24 cellular contexts compared by ENCODE assay signal in the genomic region with DNA sequence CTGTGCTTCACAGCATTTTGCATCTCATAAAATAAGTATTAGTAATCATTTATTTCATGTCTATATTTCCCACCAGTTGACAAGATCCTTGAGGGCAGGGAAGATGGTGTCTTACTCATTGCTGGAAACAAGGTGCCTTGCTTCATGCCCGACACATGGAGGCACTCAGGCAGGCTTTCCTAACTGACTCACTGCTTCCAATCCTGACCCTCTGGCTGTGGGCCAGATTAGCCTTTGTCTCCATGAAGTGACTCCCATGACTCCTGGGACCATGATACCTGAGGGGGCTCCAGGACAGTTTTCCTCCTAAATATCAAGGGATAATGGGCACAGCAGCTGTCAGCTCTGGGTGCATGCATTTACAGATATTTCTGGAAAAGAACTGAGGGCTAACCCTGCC.
DNase-seq lines count a peak whose midpoint lies in the region; ATAC-seq and TF ChIP-seq lines count a peak whose summit lies in the region.
"Had no signal": no experiment of that assay in that cellular context is flagged by ENCODE, and none has a peak within 500 bp of the region (broad histone marks: within the 10 kb centered on the region; RNA-seq: fewer than 3 reads in every experiment).

No MANE protein-coding gene starts in this region.

- peaks cover 17% of the 10 kb centered on the region for H3K4me1 Mint-ChIP-seq in stimulated activated naive CD8-positive, alpha-beta T cell treated with anti-CD3 and anti-CD28 coated beads, Interleukin-15, amount 100 ng/mL, for 72 hours
- peaks cover 28% of the 10 kb centered on the region for H3K4me1 Mint-ChIP-seq in activated T-helper 1 cell treated with anti-CD3 and anti-CD28 coated beads, Interleukin-12 subunit alpha, Interleukin-12 subunit beta, Interleukin-2, Interleukin-4 antibody, amounts not matched to agents 30 ng/mL and 10 ng/mL and 1 ng/mL, durations not matched to agents 14 hours and 24 hours and 36 hours (ENCODE audit: low read depth)
- H3K4me1 Mint-ChIP-seq: central memory CD8-positive, alpha-beta T cell; memory B cell; T-cell had no signal

- H3K9me3 Mint-ChIP-seq in stimulated activated naive CD8-positive, alpha-beta T cell treated with anti-CD3 and anti-CD28 coated beads, Interleukin-15, amount 100 ng/mL, for 72 hours: no peaks in the 10 kb centered on the region
- no peaks in the 10 kb centered on the region for H3K9me3 Mint-ChIP-seq in activated T-helper 1 cell treated with anti-CD3 and anti-CD28 coated beads, Interleukin-12 subunit alpha, Interleukin-12 subunit beta, Interleukin-2, Interleukin-4 antibody, amounts not matched to agents 30 ng/mL and 10 ng/mL and 1 ng/mL, durations not matched to agents 14 hours and 24 hours and 36 hours
- H3K9me3 Mint-ChIP-seq: activated CD4-positive, alpha-beta T cell treated with anti-CD3 and anti-CD28 coated beads, Interleukin-2, amount 10 ng/mL, durations not matched to agents 7 days and 5 days; central memory CD8-positive, alpha-beta T cell; H9; memory B cell; natural killer cell treated with Interleukin-12 subunit alpha and Interleukin-12 subunit beta and Interleukin-15 and Interleukin-18, amount 100 ng/mL, for 72 hours; stimulated activated naive CD8-positive, alpha-beta T cell treated with anti-CD3 and anti-CD28 coated beads, Interleukin-15, Interleukin-2, amounts not matched to agents 100 ng/mL and 50 ng/mL, for 24 hours; T-cell had no signal

- no peaks in the 10 kb centered on the region for H3K36me3 Mint-ChIP-seq in activated T-helper 1 cell treated with anti-CD3 and anti-CD28 coated beads, Interleukin-12 subunit alpha, Interleukin-12 subunit beta, Interleukin-2, Interleukin-4 antibody, amounts not matched to agents 30 ng/mL and 10 ng/mL and 1 ng/mL, durations not matched to agents 14 hours and 24 hours and 36 hours (ENCODE audit: low read depth)
- H3K36me3 Mint-ChIP-seq: memory B cell; natural killer cell treated with Interleukin-12 subunit alpha and Interleukin-12 subunit beta and Interleukin-15 and Interleukin-18, amount 100 ng/mL, for 72 hours; T-cell had no signal

- H3K27ac Mint-ChIP-seq in stimulated activated naive CD8-positive, alpha-beta T cell treated with anti-CD3 and anti-CD28 coated beads, Interleukin-15, amount 100 ng/mL, for 72 hours: no peak overlapping the region
- no peak overlapping the region for H3K27ac Mint-ChIP-seq in activated T-helper 1 cell treated with anti-CD3 and anti-CD28 coated beads, Interleukin-12 subunit alpha, Interleukin-12 subunit beta, Interleukin-2, Interleukin-4 antibody, amounts not matched to agents 30 ng/mL and 10 ng/mL and 1 ng/mL, durations not matched to agents 14 hours and 24 hours and 36 hours
- H3K27ac Mint-ChIP-seq: activated CD4-positive, alpha-beta T cell treated with anti-CD3 and anti-CD28 coated beads, Interleukin-2, amount 10 ng/mL, durations not matched to agents 7 days and 5 days; H9; memory B cell; natural killer cell treated with Interleukin-12 subunit alpha and Interleukin-12 subunit beta and Interleukin-15 and Interleukin-18, amount 100 ng/mL, for 72 hours; stimulated activated naive CD8-positive, alpha-beta T cell treated with anti-CD3 and anti-CD28 coated beads, Interleukin-15, Interleukin-2, amounts not matched to agents 100 ng/mL and 50 ng/mL, for 24 hours; T-cell had no signal

- TF ChIP-seq CTCF in adrenal gland (IDR thresholded peaks at IDR 0.05) (no peak), colonic mucosa (IDR thresholded peaks at IDR 0.05) (no peak)

- no peak overlapping the region for H3K27ac ChIP-seq in adrenal gland
- H3K27ac ChIP-seq in colonic mucosa: no peak overlapping the region
- H3K27ac ChIP-seq: hepatocyte had no signal

- H3K4me3 Mint-ChIP-seq in stimulated activated naive CD8-positive, alpha-beta T cell treated with anti-CD3 and anti-CD28 coated beads, Interleukin-15, amount 100 ng/mL, for 72 hours: no peak overlapping the region
- H3K4me3 Mint-ChIP-seq in activated T-helper 1 cell treated with anti-CD3 and anti-CD28 coated beads, Interleukin-12 subunit alpha, Interleukin-12 subunit beta, Interleukin-2, Interleukin-4 antibody, amounts not matched to agents 30 ng/mL and 10 ng/mL and 1 ng/mL, durations not matched to agents 14 hours and 24 hours and 36 hours: no peak overlapping the region
- H3K4me3 Mint-ChIP-seq: activated CD4-positive, alpha-beta T cell treated with anti-CD3 and anti-CD28 coated beads, Interleukin-2, amount 10 ng/mL, durations not matched to agents 7 days and 5 days; central memory CD8-positive, alpha-beta T cell; H9; memory B cell; natural killer cell treated with Interleukin-12 subunit alpha and Interleukin-12 subunit beta and Interleukin-15 and Interleukin-18, amount 100 ng/mL, for 72 hours; stimulated activated naive CD8-positive, alpha-beta T cell treated with anti-CD3 and anti-CD28 coated beads, Interleukin-15, Interleukin-2, amounts not matched to agents 100 ng/mL and 50 ng/mL, for 24 hours; T-cell had no signal

- H3K9me3 ChIP-seq in adrenal gland (replicated peaks in 1 of 3) (no peaks in the 10 kb centered on the region), colonic mucosa (no peaks in the 10 kb centered on the region)

- no peaks in the 10 kb centered on the region for H3K27me3 Mint-ChIP-seq in stimulated activated naive CD8-positive, alpha-beta T cell treated with anti-CD3 and anti-CD28 coated beads, Interleukin-15, amount 100 ng/mL, for 72 hours
- H3K27me3 Mint-ChIP-seq in activated T-helper 1 cell treated with anti-CD3 and anti-CD28 coated beads, Interleukin-12 subunit alpha, Interleukin-12 subunit beta, Interleukin-2, Interleukin-4 antibody, amounts not matched to agents 30 ng/mL and 10 ng/mL and 1 ng/mL, durations not matched to agents 14 hours and 24 hours and 36 hours (ENCODE audit: insufficient read depth): peaks cover 2% of the 10 kb centered on the region

- no peak for ATAC-seq in stimulated activated naive CD8-positive, alpha-beta T cell treated with anti-CD3 and anti-CD28 coated beads, Interleukin-15, amount 100 ng/mL, for 72 hours
- ATAC-seq: GM12878; natural killer cell treated with Interleukin-12 subunit alpha and Interleukin-12 subunit beta and Interleukin-15 and Interleukin-18, amount 100 ng/mL, for 72 hours; Right ventricle myocardium inferior; T-cell had no signal

- H3K27me3 ChIP-seq in adrenal gland (no peaks in the 10 kb centered on the region), colonic mucosa (no peaks in the 10 kb centered on the region)
- H3K27me3 ChIP-seq: hepatocyte had no signal

- H3K4me3 ChIP-seq in adrenal gland (no peak overlapping the region), colonic mucosa (no peak overlapping the region)
- H3K4me3 ChIP-seq: GM12878, hepatocyte had no signal

- DNase-seq in EL (peak; percentile 19), LHCN-M2 (ENCODE audit: low read depth) (peak; percentile 62), adrenal gland (peak in 4 of 7 donors; percentile 19 to 29 (median 22)), iris pigment epithelial cell (ENCODE audit: low read depth) (peak; percentile 28), colonic mucosa (no peak)
- no peak for DNase-seq in stimulated activated naive CD8-positive, alpha-beta T cell treated with anti-CD3 and anti-CD28 coated beads, Interleukin-15, amount 100 ng/mL, for 72 hours
- DNase-seq in activated T-helper 1 cell treated with anti-CD3 and anti-CD28 coated beads, Interleukin-12 subunit alpha, Interleukin-12 subunit beta, Interleukin-2, Interleukin-4 antibody, amounts not matched to agents 30 ng/mL and 10 ng/mL and 1 ng/mL, durations not matched to agents 14 hours and 24 hours and 36 hours (ENCODE audit: low spot score): no peak
- no peak for DNase-seq in activated CD4-positive, alpha-beta T cell treated with anti-CD3 and anti-CD28 coated beads, Interleukin-2, amount 50 U/mL, for 1 hour
- DNase-seq: activated CD4-positive, alpha-beta T cell treated with anti-CD3 and anti-CD28 coated beads, Interleukin-2, amount 10 ng/mL, durations not matched to agents 7 days and 5 days; activated CD8-positive, alpha-beta memory T cell treated with anti-CD3 and anti-CD28 coated beads, Interleukin-2, amount 50 U/mL, for 4 hours; activated effector memory CD4-positive, alpha-beta T cell treated with anti-CD3 and anti-CD28 coated beads, Interleukin-2, amount 50 U/mL, for 16 hours; amniotic stem cell; H9; NCI-H1436 treated with DMSO at 0.1 percent for 48 hours; posterior cingulate gyrus; T-cell; trophoblast cell had no signal

- WGBS in adrenal gland, 4 donors: 0 to 25% (median 0%) methylated on average over 1 of the region's 1 CpG

- no peak for TF ChIP-seq POLR2A in adrenal gland (IDR thresholded peaks at IDR 0.05)

- H3K9ac ChIP-seq in colonic mucosa (ENCODE audit: low read depth in 2 of 2, low read length in 2 of 2): no peak overlapping the region

- intact Hi-C loops in adrenal gland (cut with DNase I): no loop called here
- intact Hi-C loops in colonic mucosa (cut with DNase I): no loop called here
- intact Hi-C loops in activated T-helper 1 cell treated with anti-CD3 and anti-CD28 coated beads, Interleukin-12 subunit alpha, Interleukin-12 subunit beta, Interleukin-2, Interleukin-4 antibody, amounts not matched to agents 30 ng/mL and 10 ng/mL and 1 ng/mL, durations not matched to agents 14 hours and 24 hours and 36 hours (cut with micrococcal nuclease): no loop called here

- H3K4me1 ChIP-seq in adrenal gland (replicated peaks in 1 of 2) (no peaks in the 10 kb centered on the region), colonic mucosa (no peaks in the 10 kb centered on the region)

- no peaks in the 10 kb centered on the region for H3K36me3 ChIP-seq in adrenal gland (replicated peaks in 1 of 2)
- H3K36me3 ChIP-seq in colonic mucosa: no peaks in the 10 kb centered on the region

Comparison
In these comparisons a context has a peak if more than half of its experiments do, and no peak if none do; other contexts are left out.
1. DNase-seq: peak in EL (single experiment), LHCN-M2 (single experiment), adrenal gland (4 of 7) and iris pigment epithelial cell (single experiment); none in stimulated activated naive CD8-positive, alpha-beta T cell treated with anti-CD3 and anti-CD28 coated beads, Interleukin-15, amount 100 ng/mL, for 72 hours (0 of 2), colonic mucosa (single experiment), activated T-helper 1 cell treated with anti-CD3 and anti-CD28 coated beads, Interleukin-12 subunit alpha, Interleukin-12 subunit beta, Interleukin-2, Interleukin-4 antibody, amounts not matched to agents 30 ng/mL and 10 ng/mL and 1 ng/mL, durations not matched to agents 14 hours and 24 hours and 36 hours (single experiment) and activated CD4-positive, alpha-beta T cell treated with anti-CD3 and anti-CD28 coated beads, Interleukin-2, amount 50 U/mL, for 1 hour (single experiment).